ENCODE assay signal across 1 cellular context in genomic region chr5:168477060-168477459, GRCh38.
TF ChIP-seq lines count a peak whose summit lies in the region.

No MANE protein-coding gene starts in this region.

TF ChIP-seq in WTC11, 78 proteins besides CTCF, POLR2A, EP300 and RAD21 (continued from another document):
- TF ChIP-seq STAT6 (CRISPR knock-in tag; conservative IDR thresholded peaks at IDR 0.05; ENCODE audit: low read depth) (no peak), GTF2I (CRISPR knock-in tag; conservative IDR thresholded peaks at IDR 0.05) (no peak), NFATC4 (CRISPR knock-in tag; IDR thresholded peaks at IDR 0.05) (no peak)
